ENCODE assay signal across 29 cellular contexts in the genomic region with DNA sequence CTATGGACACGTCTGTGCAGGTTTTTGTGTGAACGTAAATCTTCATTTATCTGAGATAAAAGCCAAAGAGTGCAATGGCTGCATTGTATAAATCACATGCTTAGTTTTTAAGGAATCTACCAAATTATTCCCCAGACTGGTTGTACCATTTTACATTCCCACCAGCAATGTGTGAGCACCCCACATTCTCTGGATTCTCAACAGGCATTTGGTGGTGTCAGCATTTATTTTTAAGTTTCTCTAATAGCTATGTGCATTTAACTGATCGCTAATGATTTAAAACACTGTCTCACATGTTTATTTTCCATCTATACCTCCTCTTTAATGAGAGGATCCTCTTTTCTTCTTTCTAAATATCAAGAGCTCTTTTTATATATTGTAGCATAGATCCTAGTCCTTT. TPM values are rescaled to one million over a fixed set of nuclear protein-coding genes. Genes with fewer than 3 reads are reported as not detected.
"Had no signal": no experiment of that assay in that cellular context is flagged by ENCODE, and none has a peak within 500 bp of the region (broad histone marks: within the 10 kb centered on the region; RNA-seq: fewer than 3 reads in every experiment).

No MANE protein-coding gene starts in this region.

- H3K4me2 ChIP-seq: neural progenitor cell, smooth muscle cell had no signal

- H2AFZ ChIP-seq: neural progenitor cell, parathyroid adenoma had no signal

- H3K9ac ChIP-seq: neural progenitor cell, parathyroid adenoma had no signal

- H3K27ac ChIP-seq: neural progenitor cell, ovary, parathyroid adenoma, psoas muscle, skin epidermis, spleen, suprapubic skin, testis, tibial artery, transverse colon, upper lobe of right lung, uterus had no signal

- DNase-seq: natural killer cell; occipital lobe; ovary; posterior cingulate gyrus; psoas muscle; right cardiac atrium; spleen; stimulated activated CD4-positive, alpha-beta T cell treated with anti-CD3 and anti-CD28 coated beads, Interleukin-12 subunit alpha, Interleukin-12 subunit beta, amount 100 ng/mL, for 4 hours; stimulated activated CD4-positive, alpha-beta T cell treated with anti-CD3 and anti-CD28 coated beads, Interleukin-1b, Interleukin-23, amount 100 ng/mL, for 48 hours; stimulated activated CD4-positive, alpha-beta T cell treated with anti-CD3 and anti-CD28 coated beads, Interleukin-4, amount 100 ng/mL, for 1 hour; stimulated activated CD4-positive, alpha-beta T cell treated with anti-CD3 and anti-CD28 coated beads, Interleukin-4, amount 100 ng/mL, for 4 hours; stimulated activated CD8-positive, alpha-beta memory T cell treated with anti-CD3 and anti-CD28 coated beads, Interleukin-4, amount 100 ng/mL, for 48 hours; stimulated activated naive CD4-positive, alpha-beta T cell; stimulated activated naive CD8-positive, alpha-beta T cell treated with anti-CD3 and anti-CD28 coated beads, Interleukin-15, amount 100 ng/mL, for 72 hours; stimulated activated naive CD8-positive, alpha-beta T cell treated with anti-CD3 and anti-CD28 coated beads, Interleukin-15, Interleukin-2, amounts not matched to agents 100 U/mL and 50 U/mL, for 24 hours; substantia nigra; testis; tibial artery; transverse colon; upper lobe of right lung; uterus had no signal

- ATAC-seq: natural killer cell; psoas muscle; right cardiac atrium; sciatic nerve; stimulated activated memory B cell treated with anti-CD40 and anti-IgM and Interleukin-4, amounts not matched to agents 10 μg/mL and 1 μg/mL and 100 μg/mL, for 72 hours; stimulated activated naive CD8-positive, alpha-beta T cell treated with anti-CD3 and anti-CD28 coated beads, Interleukin-15, amount 100 ng/mL, for 72 hours; stimulated activated naive CD8-positive, alpha-beta T cell treated with anti-CD3 and anti-CD28 coated beads, Interleukin-15, Interleukin-2, amounts not matched to agents 100 U/mL and 50 U/mL, for 24 hours; upper lobe of right lung had no signal

- H3K27me3 ChIP-seq: neural progenitor cell, ovary, testis, tibial artery, upper lobe of right lung, uterus had no signal

- H3K36me3 ChIP-seq: neural progenitor cell, ovary, spleen, suprapubic skin, tibial artery, transverse colon, upper lobe of right lung, uterus had no signal

- H3K9me3 ChIP-seq: ovary, psoas muscle, spleen, suprapubic skin, testis, tibial artery, transverse colon, upper lobe of right lung, uterus had no signal

- H3K4me1 ChIP-seq: neural progenitor cell, parathyroid adenoma, psoas muscle, spleen, testis, tibial artery, transverse colon, upper lobe of right lung, uterus had no signal

- H3K4me3 ChIP-seq: neural progenitor cell, ovary, psoas muscle, skin epidermis, smooth muscle cell, spleen, suprapubic skin, testis, tibial artery, transverse colon, upper lobe of right lung, uterus had no signal

RNA-seq across cellular contexts. Expression of gene ANKRD18A, which starts 13.9 kb away (rescaled TPM):
- total RNA-seq: osteoblast, smooth muscle cell had no signal
- polyA plus RNA-seq: smooth muscle cell had no signal
